In the genomic region with DNA sequence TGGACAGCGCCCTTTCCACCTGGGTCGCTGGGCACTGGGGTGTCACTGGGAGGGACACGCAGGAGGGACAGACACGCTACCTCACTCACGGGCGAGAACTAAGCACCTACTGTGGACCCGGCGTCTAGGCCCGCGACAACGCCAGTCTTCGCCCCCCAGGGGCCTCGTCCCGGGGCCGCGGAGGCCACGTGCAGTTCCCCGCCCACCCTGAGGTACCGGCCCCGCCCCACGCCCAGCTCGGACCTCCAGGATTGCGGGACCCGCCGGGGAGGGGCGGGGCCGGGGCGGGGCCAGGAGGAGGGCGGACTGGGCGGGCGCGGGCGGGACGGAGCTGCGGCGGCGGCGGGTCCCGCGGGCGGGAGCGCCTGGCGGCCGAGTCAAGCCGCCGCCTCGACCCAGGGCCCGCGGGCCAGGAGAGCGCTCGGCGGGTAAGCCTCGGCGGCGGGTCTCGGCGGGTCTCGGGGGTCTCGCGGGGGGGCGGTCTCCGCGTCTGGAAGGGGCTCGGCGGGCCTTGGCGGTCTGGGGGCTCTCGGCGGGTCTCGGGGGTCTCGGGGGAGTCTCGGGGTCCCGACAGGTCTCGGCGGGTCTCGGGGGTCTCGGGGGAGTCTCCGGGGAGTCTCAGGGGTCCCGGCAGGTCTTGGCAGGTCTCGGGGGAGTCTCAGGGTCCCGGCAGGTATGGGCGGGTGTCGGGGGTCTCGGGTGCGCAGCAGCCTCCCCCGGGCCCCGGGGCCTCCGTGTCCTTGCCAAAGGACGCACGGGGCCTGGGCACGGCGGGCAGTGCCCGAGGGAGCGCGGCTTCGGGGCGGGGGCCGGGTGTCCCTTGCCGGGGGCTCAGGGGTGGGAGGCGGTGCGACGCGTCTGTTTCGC, we compare ENCODE assay signal across 2 cellular contexts.
A peak's percentile ranks its signal among the peaks of the same experiment; 100 is the strongest.
TF ChIP-seq lines count a peak whose summit lies in the region.

A gene with protein sequence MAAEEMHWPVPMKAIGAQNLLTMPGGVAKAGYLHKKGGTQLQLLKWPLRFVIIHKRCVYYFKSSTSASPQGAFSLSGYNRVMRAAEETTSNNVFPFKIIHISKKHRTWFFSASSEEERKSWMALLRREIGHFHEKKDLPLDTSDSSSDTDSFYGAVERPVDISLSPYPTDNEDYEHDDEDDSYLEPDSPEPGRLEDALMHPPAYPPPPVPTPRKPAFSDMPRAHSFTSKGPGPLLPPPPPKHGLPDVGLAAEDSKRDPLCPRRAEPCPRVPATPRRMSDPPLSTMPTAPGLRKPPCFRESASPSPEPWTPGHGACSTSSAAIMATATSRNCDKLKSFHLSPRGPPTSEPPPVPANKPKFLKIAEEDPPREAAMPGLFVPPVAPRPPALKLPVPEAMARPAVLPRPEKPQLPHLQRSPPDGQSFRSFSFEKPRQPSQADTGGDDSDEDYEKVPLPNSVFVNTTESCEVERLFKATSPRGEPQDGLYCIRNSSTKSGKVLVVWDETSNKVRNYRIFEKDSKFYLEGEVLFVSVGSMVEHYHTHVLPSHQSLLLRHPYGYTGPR (plus strand): TSS at position 375 of the 867 bp plus-strand sequence. CDS start 27,533 bp downstream, outside the sequence.

TF ChIP-seq in WTC11, 78 proteins besides CTCF, POLR2A, EP300 and RAD21 (continued from another document and continues in another):
- TF ChIP-seq GABPB1 (CRISPR knock-in tag; IDR thresholded peaks at IDR 0.05): peak; percentile 69
- TF ChIP-seq EMX1 (CRISPR knock-in tag; IDR thresholded peaks at IDR 0.05): no peak
- TF ChIP-seq NR1H2 (CRISPR knock-in tag; IDR thresholded peaks at IDR 0.05): no peak
- TF ChIP-seq ZNF263 (CRISPR knock-in tag; IDR thresholded peaks at IDR 0.05; ENCODE audit: low read depth): no peak
- TF ChIP-seq JAZF1 (CRISPR knock-in tag; IDR thresholded peaks at IDR 0.05): no peak
- TF ChIP-seq, protein P1, sequence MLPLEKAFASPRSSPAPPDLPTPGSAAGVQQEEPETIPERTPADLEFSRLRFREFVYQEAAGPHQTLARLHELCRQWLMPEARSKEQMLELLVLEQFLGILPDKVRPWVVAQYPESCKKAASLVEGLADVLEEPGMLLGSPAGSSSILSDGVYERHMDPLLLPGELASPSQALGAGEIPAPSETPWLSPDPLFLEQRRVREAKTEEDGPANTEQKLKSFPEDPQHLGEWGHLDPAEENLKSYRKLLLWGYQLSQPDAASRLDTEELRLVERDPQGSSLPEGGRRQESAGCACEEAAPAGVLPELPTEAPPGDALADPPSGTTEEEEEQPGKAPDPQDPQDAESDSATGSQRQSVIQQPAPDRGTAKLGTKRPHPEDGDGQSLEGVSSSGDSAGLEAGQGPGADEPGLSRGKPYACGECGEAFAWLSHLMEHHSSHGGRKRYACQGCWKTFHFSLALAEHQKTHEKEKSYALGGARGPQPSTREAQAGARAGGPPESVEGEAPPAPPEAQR (CRISPR knock-in tag; IDR thresholded peaks at IDR 0.05): no peak
- TF ChIP-seq, protein P2, sequence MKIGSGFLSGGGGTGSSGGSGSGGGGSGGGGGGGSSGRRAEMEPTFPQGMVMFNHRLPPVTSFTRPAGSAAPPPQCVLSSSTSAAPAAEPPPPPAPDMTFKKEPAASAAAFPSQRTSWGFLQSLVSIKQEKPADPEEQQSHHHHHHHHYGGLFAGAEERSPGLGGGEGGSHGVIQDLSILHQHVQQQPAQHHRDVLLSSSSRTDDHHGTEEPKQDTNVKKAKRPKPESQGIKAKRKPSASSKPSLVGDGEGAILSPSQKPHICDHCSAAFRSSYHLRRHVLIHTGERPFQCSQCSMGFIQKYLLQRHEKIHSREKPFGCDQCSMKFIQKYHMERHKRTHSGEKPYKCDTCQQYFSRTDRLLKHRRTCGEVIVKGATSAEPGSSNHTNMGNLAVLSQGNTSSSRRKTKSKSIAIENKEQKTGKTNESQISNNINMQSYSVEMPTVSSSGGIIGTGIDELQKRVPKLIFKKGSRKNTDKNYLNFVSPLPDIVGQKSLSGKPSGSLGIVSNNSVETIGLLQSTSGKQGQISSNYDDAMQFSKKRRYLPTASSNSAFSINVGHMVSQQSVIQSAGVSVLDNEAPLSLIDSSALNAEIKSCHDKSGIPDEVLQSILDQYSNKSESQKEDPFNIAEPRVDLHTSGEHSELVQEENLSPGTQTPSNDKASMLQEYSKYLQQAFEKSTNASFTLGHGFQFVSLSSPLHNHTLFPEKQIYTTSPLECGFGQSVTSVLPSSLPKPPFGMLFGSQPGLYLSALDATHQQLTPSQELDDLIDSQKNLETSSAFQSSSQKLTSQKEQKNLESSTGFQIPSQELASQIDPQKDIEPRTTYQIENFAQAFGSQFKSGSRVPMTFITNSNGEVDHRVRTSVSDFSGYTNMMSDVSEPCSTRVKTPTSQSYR (CRISPR knock-in tag; IDR thresholded peaks at IDR 0.05): peak; percentile 47; the same call in 1 of the 2 replicates
- TF ChIP-seq TCF7 (CRISPR knock-in tag; IDR thresholded peaks at IDR 0.05; ENCODE audit: low read depth): peak; percentile 85; the same call in 1 of the 2 replicates
- TF ChIP-seq, protein P3, sequence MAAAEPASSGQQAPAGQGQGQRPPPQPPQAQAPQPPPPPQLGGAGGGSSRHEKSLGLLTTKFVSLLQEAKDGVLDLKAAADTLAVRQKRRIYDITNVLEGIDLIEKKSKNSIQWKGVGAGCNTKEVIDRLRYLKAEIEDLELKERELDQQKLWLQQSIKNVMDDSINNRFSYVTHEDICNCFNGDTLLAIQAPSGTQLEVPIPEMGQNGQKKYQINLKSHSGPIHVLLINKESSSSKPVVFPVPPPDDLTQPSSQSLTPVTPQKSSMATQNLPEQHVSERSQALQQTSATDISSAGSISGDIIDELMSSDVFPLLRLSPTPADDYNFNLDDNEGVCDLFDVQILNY (CRISPR knock-in tag; IDR thresholded peaks at IDR 0.05): no peak
- no peak for TF ChIP-seq FOXJ3 (CRISPR knock-in tag; IDR thresholded peaks at IDR 0.05; ENCODE audit: borderline replicate concordance)
- TF ChIP-seq NFYB (CRISPR knock-in tag; conservative IDR thresholded peaks at IDR 0.05; ENCODE audit: low read depth): no peak; the same call in 1 of the 2 replicates
- no peak for TF ChIP-seq ZNF671 (CRISPR knock-in tag; IDR thresholded peaks at IDR 0.05)
- TF ChIP-seq, protein P4, sequence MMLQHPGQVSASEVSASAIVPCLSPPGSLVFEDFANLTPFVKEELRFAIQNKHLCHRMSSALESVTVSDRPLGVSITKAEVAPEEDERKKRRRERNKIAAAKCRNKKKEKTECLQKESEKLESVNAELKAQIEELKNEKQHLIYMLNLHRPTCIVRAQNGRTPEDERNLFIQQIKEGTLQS (CRISPR knock-in tag; conservative IDR thresholded peaks at IDR 0.05): no peak
- TF ChIP-seq, protein P5, sequence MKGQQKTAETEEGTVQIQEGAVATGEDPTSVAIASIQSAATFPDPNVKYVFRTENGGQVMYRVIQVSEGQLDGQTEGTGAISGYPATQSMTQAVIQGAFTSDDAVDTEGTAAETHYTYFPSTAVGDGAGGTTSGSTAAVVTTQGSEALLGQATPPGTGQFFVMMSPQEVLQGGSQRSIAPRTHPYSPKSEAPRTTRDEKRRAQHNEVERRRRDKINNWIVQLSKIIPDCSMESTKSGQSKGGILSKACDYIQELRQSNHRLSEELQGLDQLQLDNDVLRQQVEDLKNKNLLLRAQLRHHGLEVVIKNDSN (CRISPR knock-in tag; IDR thresholded peaks at IDR 0.05): peak; percentile 83
- TF ChIP-seq SMAD3 (CRISPR knock-in tag; IDR thresholded peaks at IDR 0.05; ENCODE audit: borderline replicate concordance): peak; percentile 77; the same call in 1 of the 2 replicates
- no peak for TF ChIP-seq GRHL2 (CRISPR knock-in tag; IDR thresholded peaks at IDR 0.05; ENCODE audit: insufficient replicate concordance, severe bottlenecking)
- no peak for TF ChIP-seq CREM (CRISPR knock-in tag; IDR thresholded peaks at IDR 0.05)
- no peak; the same call in 1 of the 2 replicates for TF ChIP-seq SMAD4 (CRISPR knock-in tag; IDR thresholded peaks at IDR 0.05)
- TF ChIP-seq ATF1 (CRISPR knock-in tag; IDR thresholded peaks at IDR 0.05): peak; percentile 72; the same call in 1 of the 2 replicates

TF ChIP-seq in HepG2, 621 proteins besides CTCF, POLR2A, EP300 and RAD21 (continued from another document and continues in another):
- TF ChIP-seq, protein P6, sequence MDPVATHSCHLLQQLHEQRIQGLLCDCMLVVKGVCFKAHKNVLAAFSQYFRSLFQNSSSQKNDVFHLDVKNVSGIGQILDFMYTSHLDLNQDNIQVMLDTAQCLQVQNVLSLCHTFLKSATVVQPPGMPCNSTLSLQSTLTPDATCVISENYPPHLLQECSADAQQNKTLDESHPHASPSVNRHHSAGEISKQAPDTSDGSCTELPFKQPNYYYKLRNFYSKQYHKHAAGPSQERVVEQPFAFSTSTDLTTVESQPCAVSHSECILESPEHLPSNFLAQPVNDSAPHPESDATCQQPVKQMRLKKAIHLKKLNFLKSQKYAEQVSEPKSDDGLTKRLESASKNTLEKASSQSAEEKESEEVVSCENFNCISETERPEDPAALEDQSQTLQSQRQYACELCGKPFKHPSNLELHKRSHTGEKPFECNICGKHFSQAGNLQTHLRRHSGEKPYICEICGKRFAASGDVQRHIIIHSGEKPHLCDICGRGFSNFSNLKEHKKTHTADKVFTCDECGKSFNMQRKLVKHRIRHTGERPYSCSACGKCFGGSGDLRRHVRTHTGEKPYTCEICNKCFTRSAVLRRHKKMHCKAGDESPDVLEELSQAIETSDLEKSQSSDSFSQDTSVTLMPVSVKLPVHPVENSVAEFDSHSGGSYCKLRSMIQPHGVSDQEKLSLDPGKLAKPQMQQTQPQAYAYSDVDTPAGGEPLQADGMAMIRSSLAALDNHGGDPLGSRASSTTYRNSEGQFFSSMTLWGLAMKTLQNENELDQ (CRISPR knock-in tag; IDR thresholded peaks at IDR 0.05; ENCODE audit: borderline replicate concordance): no peak
- TF ChIP-seq CCAR2 (optimal IDR thresholded peaks at IDR 0.05; ENCODE audit: low read depth, low read length) (no peak), ZFYVE20 (CRISPR knock-in tag; IDR thresholded peaks at IDR 0.05; ENCODE audit: borderline replicate concordance, low read depth) (no peak), ZNF136 (CRISPR knock-in tag; IDR thresholded peaks at IDR 0.05; ENCODE audit: low read depth) (no peak), MXI1 (IDR thresholded peaks at IDR 0.05; ENCODE audit: borderline replicate concordance, low read depth, low read length) (peak; percentile 87; the same call in 1 of the 3 replicates), MTA3 (CRISPR knock-in tag; IDR thresholded peaks at IDR 0.05) (no peak), KDM5B (CRISPR knock-in tag; IDR thresholded peaks at IDR 0.05; ENCODE audit: borderline replicate concordance) (peak; percentile 92; the same call in 1 of the 2 replicates), PHF8 (CRISPR knock-in tag; IDR thresholded peaks at IDR 0.05) (peak; percentile 42; the same call in 1 of the 2 replicates)
- TF ChIP-seq, protein P7, sequence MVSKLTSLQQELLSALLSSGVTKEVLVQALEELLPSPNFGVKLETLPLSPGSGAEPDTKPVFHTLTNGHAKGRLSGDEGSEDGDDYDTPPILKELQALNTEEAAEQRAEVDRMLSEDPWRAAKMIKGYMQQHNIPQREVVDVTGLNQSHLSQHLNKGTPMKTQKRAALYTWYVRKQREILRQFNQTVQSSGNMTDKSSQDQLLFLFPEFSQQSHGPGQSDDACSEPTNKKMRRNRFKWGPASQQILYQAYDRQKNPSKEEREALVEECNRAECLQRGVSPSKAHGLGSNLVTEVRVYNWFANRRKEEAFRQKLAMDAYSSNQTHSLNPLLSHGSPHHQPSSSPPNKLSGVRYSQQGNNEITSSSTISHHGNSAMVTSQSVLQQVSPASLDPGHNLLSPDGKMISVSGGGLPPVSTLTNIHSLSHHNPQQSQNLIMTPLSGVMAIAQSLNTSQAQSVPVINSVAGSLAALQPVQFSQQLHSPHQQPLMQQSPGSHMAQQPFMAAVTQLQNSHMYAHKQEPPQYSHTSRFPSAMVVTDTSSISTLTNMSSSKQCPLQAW (CRISPR knock-in tag; IDR thresholded peaks at IDR 0.05): no peak; the same call in 1 of the 2 replicates
- TF ChIP-seq, protein P8, sequence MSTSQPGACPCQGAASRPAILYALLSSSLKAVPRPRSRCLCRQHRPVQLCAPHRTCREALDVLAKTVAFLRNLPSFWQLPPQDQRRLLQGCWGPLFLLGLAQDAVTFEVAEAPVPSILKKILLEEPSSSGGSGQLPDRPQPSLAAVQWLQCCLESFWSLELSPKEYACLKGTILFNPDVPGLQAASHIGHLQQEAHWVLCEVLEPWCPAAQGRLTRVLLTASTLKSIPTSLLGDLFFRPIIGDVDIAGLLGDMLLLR (CRISPR knock-in tag; IDR thresholded peaks at IDR 0.05): peak; percentile 70; the same call in 1 of the 2 replicates
- TF ChIP-seq, protein P9, sequence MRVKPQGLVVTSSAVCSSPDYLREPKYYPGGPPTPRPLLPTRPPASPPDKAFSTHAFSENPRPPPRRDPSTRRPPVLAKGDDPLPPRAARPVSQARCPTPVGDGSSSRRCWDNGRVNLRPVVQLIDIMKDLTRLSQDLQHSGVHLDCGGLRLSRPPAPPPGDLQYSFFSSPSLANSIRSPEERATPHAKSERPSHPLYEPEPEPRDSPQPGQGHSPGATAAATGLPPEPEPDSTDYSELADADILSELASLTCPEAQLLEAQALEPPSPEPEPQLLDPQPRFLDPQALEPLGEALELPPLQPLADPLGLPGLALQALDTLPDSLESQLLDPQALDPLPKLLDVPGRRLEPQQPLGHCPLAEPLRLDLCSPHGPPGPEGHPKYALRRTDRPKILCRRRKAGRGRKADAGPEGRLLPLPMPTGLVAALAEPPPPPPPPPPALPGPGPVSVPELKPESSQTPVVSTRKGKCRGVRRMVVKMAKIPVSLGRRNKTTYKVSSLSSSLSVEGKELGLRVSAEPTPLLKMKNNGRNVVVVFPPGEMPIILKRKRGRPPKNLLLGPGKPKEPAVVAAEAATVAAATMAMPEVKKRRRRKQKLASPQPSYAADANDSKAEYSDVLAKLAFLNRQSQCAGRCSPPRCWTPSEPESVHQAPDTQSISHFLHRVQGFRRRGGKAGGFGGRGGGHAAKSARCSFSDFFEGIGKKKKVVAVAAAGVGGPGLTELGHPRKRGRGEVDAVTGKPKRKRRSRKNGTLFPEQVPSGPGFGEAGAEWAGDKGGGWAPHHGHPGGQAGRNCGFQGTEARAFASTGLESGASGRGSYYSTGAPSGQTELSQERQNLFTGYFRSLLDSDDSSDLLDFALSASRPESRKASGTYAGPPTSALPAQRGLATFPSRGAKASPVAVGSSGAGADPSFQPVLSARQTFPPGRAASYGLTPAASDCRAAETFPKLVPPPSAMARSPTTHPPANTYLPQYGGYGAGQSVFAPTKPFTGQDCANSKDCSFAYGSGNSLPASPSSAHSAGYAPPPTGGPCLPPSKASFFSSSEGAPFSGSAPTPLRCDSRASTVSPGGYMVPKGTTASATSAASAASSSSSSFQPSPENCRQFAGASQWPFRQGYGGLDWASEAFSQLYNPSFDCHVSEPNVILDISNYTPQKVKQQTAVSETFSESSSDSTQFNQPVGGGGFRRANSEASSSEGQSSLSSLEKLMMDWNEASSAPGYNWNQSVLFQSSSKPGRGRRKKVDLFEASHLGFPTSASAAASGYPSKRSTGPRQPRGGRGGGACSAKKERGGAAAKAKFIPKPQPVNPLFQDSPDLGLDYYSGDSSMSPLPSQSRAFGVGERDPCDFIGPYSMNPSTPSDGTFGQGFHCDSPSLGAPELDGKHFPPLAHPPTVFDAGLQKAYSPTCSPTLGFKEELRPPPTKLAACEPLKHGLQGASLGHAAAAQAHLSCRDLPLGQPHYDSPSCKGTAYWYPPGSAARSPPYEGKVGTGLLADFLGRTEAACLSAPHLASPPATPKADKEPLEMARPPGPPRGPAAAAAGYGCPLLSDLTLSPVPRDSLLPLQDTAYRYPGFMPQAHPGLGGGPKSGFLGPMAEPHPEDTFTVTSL (CRISPR knock-in tag; IDR thresholded peaks at IDR 0.05; ENCODE audit: borderline replicate concordance): no peak
- TF ChIP-seq, protein P10, sequence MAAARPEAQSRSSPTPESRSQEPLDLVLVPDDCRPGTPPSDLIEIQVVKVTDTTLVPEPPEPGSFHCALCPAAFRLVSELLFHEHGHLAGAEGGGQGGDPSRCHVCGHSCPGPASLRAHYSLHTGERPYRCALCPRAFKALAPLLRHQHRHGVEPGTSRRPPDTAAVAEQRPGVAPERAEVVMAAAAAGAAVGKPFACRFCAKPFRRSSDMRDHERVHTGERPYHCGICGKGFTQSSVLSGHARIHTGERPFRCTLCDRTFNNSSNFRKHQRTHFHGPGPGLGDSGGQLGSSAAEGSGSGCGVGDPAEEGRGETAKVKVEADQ (CRISPR knock-in tag; IDR thresholded peaks at IDR 0.05; ENCODE audit: borderline replicate concordance): no peak
